1 cellular context compared by ENCODE assay signal in genomic region chr1:167721617-167722151, GRCh38.
TF ChIP-seq lines count a peak whose summit lies in the region.

Gene MPZL1 (plus strand): TSS chr1:167721982. CDS start chr1:167722152, 170 bp downstream.

TF ChIP-seq in WTC11, 78 proteins besides CTCF, POLR2A, EP300 and RAD21 (continued from another document and continues in another):
- TF ChIP-seq RELA (CRISPR knock-in tag; IDR thresholded peaks at IDR 0.05; ENCODE audit: borderline replicate concordance) (no peak), E2F1 (CRISPR knock-in tag; IDR thresholded peaks at IDR 0.05) (no peak), ZNF396 (CRISPR knock-in tag; IDR thresholded peaks at IDR 0.05; ENCODE audit: borderline replicate concordance) (no peak), TCF7 (CRISPR knock-in tag; IDR thresholded peaks at IDR 0.05; ENCODE audit: low read depth) (no peak), KAT7 (CRISPR knock-in tag; IDR thresholded peaks at IDR 0.05; ENCODE audit: borderline replicate concordance) (0 out of 2 replicates have a peak, but pooled peaks have one; percentile 28), NR3C1 (CRISPR knock-in tag; conservative IDR thresholded peaks at IDR 0.05; ENCODE audit: low read depth) (no peak), SP1 (CRISPR knock-in tag; conservative IDR thresholded peaks at IDR 0.05) (peak; percentile 63; the same call in 1 of the 2 replicates), NR2C2 (CRISPR knock-in tag; IDR thresholded peaks at IDR 0.05) (no peak), MLX (CRISPR knock-in tag; IDR thresholded peaks at IDR 0.05) (no peak), GRHL2 (CRISPR knock-in tag; IDR thresholded peaks at IDR 0.05; ENCODE audit: insufficient replicate concordance, severe bottlenecking) (no peak), ZNF423 (CRISPR knock-in tag; IDR thresholded peaks at IDR 0.05) (no peak), TP53 (CRISPR knock-in tag; IDR thresholded peaks at IDR 0.05) (no peak), SMAD4 (CRISPR knock-in tag; IDR thresholded peaks at IDR 0.05) (no peak), CREM (CRISPR knock-in tag; IDR thresholded peaks at IDR 0.05) (no peak), TEAD1 (CRISPR knock-in tag; IDR thresholded peaks at IDR 0.05) (peak; percentile 46; the same call in 1 of the 2 replicates), SOX15 (CRISPR knock-in tag; IDR thresholded peaks at IDR 0.05) (no peak), GABPB1 (CRISPR knock-in tag; IDR thresholded peaks at IDR 0.05) (no peak), ZNF671 (CRISPR knock-in tag; IDR thresholded peaks at IDR 0.05) (no peak), MAX (CRISPR knock-in tag; IDR thresholded peaks at IDR 0.05) (peak; percentile 50), IRF2 (CRISPR knock-in tag; IDR thresholded peaks at IDR 0.05; ENCODE audit: borderline replicate concordance, low read depth) (no peak), ZNF425 (CRISPR knock-in tag; conservative IDR thresholded peaks at IDR 0.05) (no peak), FOXP1 (CRISPR knock-in tag; IDR thresholded peaks at IDR 0.05; ENCODE audit: borderline replicate concordance) (peak; percentile 62; the same call in 1 of the 2 replicates), ZNF232 (CRISPR knock-in tag; IDR thresholded peaks at IDR 0.05) (no peak), FOXK1 (CRISPR knock-in tag; IDR thresholded peaks at IDR 0.05) (no peak; the same call in 1 of the 2 replicates), MXD4 (CRISPR knock-in tag; IDR thresholded peaks at IDR 0.05; ENCODE audit: borderline replicate concordance) (no peak), MYBL2 (CRISPR knock-in tag; IDR thresholded peaks at IDR 0.05) (peak; percentile 74; the same call in 1 of the 2 replicates), HMGA2 (CRISPR knock-in tag; IDR thresholded peaks at IDR 0.05) (no peak), USF2 (CRISPR knock-in tag; IDR thresholded peaks at IDR 0.05) (no peak), ATF2 (CRISPR knock-in tag; IDR thresholded peaks at IDR 0.05; ENCODE audit: borderline replicate concordance, low read depth) (no peak), GTF2I (CRISPR knock-in tag; conservative IDR thresholded peaks at IDR 0.05) (no peak), SMAD3 (CRISPR knock-in tag; IDR thresholded peaks at IDR 0.05; ENCODE audit: borderline replicate concordance) (no peak), NR1H2 (CRISPR knock-in tag; IDR thresholded peaks at IDR 0.05) (no peak), ETV6 (CRISPR knock-in tag; IDR thresholded peaks at IDR 0.05) (no peak)
- TF ChIP-seq, protein P1, sequence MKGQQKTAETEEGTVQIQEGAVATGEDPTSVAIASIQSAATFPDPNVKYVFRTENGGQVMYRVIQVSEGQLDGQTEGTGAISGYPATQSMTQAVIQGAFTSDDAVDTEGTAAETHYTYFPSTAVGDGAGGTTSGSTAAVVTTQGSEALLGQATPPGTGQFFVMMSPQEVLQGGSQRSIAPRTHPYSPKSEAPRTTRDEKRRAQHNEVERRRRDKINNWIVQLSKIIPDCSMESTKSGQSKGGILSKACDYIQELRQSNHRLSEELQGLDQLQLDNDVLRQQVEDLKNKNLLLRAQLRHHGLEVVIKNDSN (CRISPR knock-in tag; IDR thresholded peaks at IDR 0.05): no peak
- TF ChIP-seq, protein P2, sequence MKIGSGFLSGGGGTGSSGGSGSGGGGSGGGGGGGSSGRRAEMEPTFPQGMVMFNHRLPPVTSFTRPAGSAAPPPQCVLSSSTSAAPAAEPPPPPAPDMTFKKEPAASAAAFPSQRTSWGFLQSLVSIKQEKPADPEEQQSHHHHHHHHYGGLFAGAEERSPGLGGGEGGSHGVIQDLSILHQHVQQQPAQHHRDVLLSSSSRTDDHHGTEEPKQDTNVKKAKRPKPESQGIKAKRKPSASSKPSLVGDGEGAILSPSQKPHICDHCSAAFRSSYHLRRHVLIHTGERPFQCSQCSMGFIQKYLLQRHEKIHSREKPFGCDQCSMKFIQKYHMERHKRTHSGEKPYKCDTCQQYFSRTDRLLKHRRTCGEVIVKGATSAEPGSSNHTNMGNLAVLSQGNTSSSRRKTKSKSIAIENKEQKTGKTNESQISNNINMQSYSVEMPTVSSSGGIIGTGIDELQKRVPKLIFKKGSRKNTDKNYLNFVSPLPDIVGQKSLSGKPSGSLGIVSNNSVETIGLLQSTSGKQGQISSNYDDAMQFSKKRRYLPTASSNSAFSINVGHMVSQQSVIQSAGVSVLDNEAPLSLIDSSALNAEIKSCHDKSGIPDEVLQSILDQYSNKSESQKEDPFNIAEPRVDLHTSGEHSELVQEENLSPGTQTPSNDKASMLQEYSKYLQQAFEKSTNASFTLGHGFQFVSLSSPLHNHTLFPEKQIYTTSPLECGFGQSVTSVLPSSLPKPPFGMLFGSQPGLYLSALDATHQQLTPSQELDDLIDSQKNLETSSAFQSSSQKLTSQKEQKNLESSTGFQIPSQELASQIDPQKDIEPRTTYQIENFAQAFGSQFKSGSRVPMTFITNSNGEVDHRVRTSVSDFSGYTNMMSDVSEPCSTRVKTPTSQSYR (CRISPR knock-in tag; IDR thresholded peaks at IDR 0.05): no peak
- TF ChIP-seq, protein P3, sequence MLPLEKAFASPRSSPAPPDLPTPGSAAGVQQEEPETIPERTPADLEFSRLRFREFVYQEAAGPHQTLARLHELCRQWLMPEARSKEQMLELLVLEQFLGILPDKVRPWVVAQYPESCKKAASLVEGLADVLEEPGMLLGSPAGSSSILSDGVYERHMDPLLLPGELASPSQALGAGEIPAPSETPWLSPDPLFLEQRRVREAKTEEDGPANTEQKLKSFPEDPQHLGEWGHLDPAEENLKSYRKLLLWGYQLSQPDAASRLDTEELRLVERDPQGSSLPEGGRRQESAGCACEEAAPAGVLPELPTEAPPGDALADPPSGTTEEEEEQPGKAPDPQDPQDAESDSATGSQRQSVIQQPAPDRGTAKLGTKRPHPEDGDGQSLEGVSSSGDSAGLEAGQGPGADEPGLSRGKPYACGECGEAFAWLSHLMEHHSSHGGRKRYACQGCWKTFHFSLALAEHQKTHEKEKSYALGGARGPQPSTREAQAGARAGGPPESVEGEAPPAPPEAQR (CRISPR knock-in tag; IDR thresholded peaks at IDR 0.05): no peak
- TF ChIP-seq, protein P4, sequence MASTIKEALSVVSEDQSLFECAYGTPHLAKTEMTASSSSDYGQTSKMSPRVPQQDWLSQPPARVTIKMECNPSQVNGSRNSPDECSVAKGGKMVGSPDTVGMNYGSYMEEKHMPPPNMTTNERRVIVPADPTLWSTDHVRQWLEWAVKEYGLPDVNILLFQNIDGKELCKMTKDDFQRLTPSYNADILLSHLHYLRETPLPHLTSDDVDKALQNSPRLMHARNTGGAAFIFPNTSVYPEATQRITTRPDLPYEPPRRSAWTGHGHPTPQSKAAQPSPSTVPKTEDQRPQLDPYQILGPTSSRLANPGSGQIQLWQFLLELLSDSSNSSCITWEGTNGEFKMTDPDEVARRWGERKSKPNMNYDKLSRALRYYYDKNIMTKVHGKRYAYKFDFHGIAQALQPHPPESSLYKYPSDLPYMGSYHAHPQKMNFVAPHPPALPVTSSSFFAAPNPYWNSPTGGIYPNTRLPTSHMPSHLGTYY (CRISPR knock-in tag; IDR thresholded peaks at IDR 0.05): no peak
- TF ChIP-seq, protein P5, sequence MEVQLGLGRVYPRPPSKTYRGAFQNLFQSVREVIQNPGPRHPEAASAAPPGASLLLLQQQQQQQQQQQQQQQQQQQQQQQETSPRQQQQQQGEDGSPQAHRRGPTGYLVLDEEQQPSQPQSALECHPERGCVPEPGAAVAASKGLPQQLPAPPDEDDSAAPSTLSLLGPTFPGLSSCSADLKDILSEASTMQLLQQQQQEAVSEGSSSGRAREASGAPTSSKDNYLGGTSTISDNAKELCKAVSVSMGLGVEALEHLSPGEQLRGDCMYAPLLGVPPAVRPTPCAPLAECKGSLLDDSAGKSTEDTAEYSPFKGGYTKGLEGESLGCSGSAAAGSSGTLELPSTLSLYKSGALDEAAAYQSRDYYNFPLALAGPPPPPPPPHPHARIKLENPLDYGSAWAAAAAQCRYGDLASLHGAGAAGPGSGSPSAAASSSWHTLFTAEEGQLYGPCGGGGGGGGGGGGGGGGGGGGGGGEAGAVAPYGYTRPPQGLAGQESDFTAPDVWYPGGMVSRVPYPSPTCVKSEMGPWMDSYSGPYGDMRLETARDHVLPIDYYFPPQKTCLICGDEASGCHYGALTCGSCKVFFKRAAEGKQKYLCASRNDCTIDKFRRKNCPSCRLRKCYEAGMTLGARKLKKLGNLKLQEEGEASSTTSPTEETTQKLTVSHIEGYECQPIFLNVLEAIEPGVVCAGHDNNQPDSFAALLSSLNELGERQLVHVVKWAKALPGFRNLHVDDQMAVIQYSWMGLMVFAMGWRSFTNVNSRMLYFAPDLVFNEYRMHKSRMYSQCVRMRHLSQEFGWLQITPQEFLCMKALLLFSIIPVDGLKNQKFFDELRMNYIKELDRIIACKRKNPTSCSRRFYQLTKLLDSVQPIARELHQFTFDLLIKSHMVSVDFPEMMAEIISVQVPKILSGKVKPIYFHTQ (CRISPR knock-in tag; IDR thresholded peaks at IDR 0.05): no peak
- TF ChIP-seq, protein P6, sequence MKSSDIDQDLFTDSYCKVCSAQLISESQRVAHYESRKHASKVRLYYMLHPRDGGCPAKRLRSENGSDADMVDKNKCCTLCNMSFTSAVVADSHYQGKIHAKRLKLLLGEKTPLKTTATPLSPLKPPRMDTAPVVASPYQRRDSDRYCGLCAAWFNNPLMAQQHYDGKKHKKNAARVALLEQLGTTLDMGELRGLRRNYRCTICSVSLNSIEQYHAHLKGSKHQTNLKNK (CRISPR knock-in tag; IDR thresholded peaks at IDR 0.05): no peak
- TF ChIP-seq, protein P7, sequence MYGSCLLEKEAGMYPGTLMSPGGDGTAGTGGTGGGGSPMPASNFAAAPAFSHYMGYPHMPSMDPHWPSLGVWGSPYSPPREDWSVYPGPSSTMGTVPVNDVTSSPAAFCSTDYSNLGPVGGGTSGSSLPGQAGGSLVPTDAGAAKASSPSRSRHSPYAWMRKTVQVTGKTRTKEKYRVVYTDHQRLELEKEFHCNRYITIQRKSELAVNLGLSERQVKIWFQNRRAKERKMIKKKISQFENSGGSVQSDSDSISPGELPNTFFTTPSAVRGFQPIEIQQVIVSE (CRISPR knock-in tag; IDR thresholded peaks at IDR 0.05; ENCODE audit: borderline replicate concordance): no peak
